In genomic region chr5:68618501-68618900, GRCh38 we compare ENCODE assay signal across 16 cellular contexts.
DNase-seq lines count a peak whose midpoint lies in the region; ATAC-seq lines count a peak whose summit lies in the region.
"Had no signal": no experiment of that assay in that cellular context is flagged by ENCODE, and none has a peak within 500 bp of the region (broad histone marks: within the 10 kb centered on the region; RNA-seq: fewer than 3 reads in every experiment).

No MANE protein-coding gene starts in this region.

- no peak overlapping the region for H3K4me3 Mint-ChIP-seq in stimulated activated naive CD8-positive, alpha-beta T cell treated with anti-CD3 and anti-CD28 coated beads, Interleukin-15, Interleukin-2, amounts not matched to agents 100 ng/mL and 50 ng/mL, for 24 hours
- H3K4me3 Mint-ChIP-seq: B cell; CD4-positive, alpha-beta T cell; CD8-positive, alpha-beta T cell had no signal

- no peaks in the 10 kb centered on the region for H3K36me3 Mint-ChIP-seq in stimulated activated naive CD8-positive, alpha-beta T cell treated with anti-CD3 and anti-CD28 coated beads, Interleukin-15, Interleukin-2, amounts not matched to agents 100 ng/mL and 50 ng/mL, for 24 hours (ENCODE audit: low read depth)
- H3K36me3 Mint-ChIP-seq: CD8-positive, alpha-beta T cell had no signal

- no peaks in the 10 kb centered on the region for H3K4me1 Mint-ChIP-seq in stimulated activated naive CD8-positive, alpha-beta T cell treated with anti-CD3 and anti-CD28 coated beads, Interleukin-15, Interleukin-2, amounts not matched to agents 100 ng/mL and 50 ng/mL, for 24 hours (ENCODE audit: low read depth)

- intact Hi-C loops in left colon (cut with DNase I, micrococcal nuclease), result no loop called here

- H3K9me3 Mint-ChIP-seq in stimulated activated naive CD8-positive, alpha-beta T cell treated with anti-CD3 and anti-CD28 coated beads, Interleukin-15, Interleukin-2, amounts not matched to agents 100 ng/mL and 50 ng/mL, for 24 hours, result peaks cover 14% of the 10 kb centered on the region

- H3K27me3 Mint-ChIP-seq in stimulated activated naive CD8-positive, alpha-beta T cell treated with anti-CD3 and anti-CD28 coated beads, Interleukin-15, Interleukin-2, amounts not matched to agents 100 ng/mL and 50 ng/mL, for 24 hours, result peaks cover 17% of the 10 kb centered on the region

- DNase-seq in stimulated activated naive CD8-positive, alpha-beta T cell treated with anti-CD3 and anti-CD28 coated beads, Interleukin-15, Interleukin-2, amounts not matched to agents 100 U/mL and 50 U/mL, for 24 hours, result no peak
- DNase-seq in left colon (no peak), NCI-H2196 treated with DMSO at 0.1 percent for 48 hours (lab: John Stamatoyannopoulos, UW; ENCODE audit: unreplicated experiment) (no peak)
- DNase-seq: AML-193; Caco-2; Calu3; CD4-positive, alpha-beta T cell; CD8-positive, alpha-beta T cell; DMS79 treated with DMSO at 0.1 percent for 48 hours; EL; GDM1 had no signal

- ATAC-seq in stimulated activated naive CD8-positive, alpha-beta T cell treated with anti-CD3 and anti-CD28 coated beads, Interleukin-15, Interleukin-2, amounts not matched to agents 100 U/mL and 50 U/mL, for 24 hours, result no peak
- peak; percentile 57 for ATAC-seq in left colon
- ATAC-seq in HG02981 (IDR thresholded peaks at IDR 0.05; ENCODE audit: unreplicated experiment), result no peak
- ATAC-seq: A549; CD8-positive, alpha-beta T cell; GM12878 had no signal

- peak overlapping the region; percentile 5 for H3K27ac Mint-ChIP-seq in stimulated activated naive CD8-positive, alpha-beta T cell treated with anti-CD3 and anti-CD28 coated beads, Interleukin-15, Interleukin-2, amounts not matched to agents 100 ng/mL and 50 ng/mL, for 24 hours
- H3K27ac Mint-ChIP-seq: B cell; CD4-positive, alpha-beta T cell; CD8-positive, alpha-beta T cell had no signal
